In the genomic region with DNA sequence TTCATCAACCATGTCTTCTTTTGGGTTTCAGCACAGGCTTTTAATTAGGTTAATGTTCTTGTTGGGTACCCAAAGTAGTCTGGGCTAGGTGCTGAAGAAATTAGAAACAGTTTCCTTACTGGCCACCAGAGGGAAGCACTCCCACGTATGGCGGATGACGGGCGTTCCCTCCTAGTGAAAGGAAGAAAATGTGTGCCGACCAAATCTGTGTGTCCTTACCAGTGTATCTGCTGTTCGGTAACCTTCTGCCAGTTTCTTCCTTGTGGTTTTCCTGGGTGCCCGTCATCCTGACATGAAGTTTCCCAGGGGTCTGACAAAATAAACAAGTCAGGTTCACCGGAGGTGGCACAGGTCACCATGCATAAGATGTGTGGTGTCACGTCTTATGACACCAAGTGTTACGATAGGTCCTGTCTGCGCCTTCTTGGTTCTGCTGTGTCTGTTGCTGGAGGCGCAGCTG, we compare ENCODE assay signal across 9 cellular contexts. TPM values are rescaled to one million over a fixed set of nuclear protein-coding genes. Genes with fewer than 3 reads are reported as not detected.
DNase-seq lines count a peak whose midpoint lies in the region; ATAC-seq and TF ChIP-seq lines count a peak whose summit lies in the region.
"Had no signal": no experiment of that assay in that cellular context is flagged by ENCODE, and none has a peak within 500 bp of the region (broad histone marks: within the 10 kb centered on the region; RNA-seq: fewer than 3 reads in every experiment).

No MANE protein-coding gene starts in this region.

- peaks cover 36% of the 10 kb centered on the region for H3K36me3 Mint-ChIP-seq in CD4-positive, CD25-positive, alpha-beta regulatory T cell

- H3K27me3 Mint-ChIP-seq in CD4-positive, CD25-positive, alpha-beta regulatory T cell = no peaks in the 10 kb centered on the region

- intact Hi-C loops in breast epithelium (cut with DNase I; ENCODE audit: low total_unique reads) = no loop called here

- peak; percentile 25 to 79 (median 64) for DNase-seq in CD4-positive, CD25-positive, alpha-beta regulatory T cell
- peak; percentile 44 for DNase-seq in NCI-H2171 (lab: John Stamatoyannopoulos, UW)
- no peak for DNase-seq in breast epithelium (ENCODE audit: low spot score in 2 of 2)
- peak; percentile 74 for DNase-seq in kidney glomerular epithelial cell (lab: John Stamatoyannopoulos, UW)
- DNase-seq in stimulated activated CD4-positive, alpha-beta T cell treated with anti-CD3 and anti-CD28 coated beads, Interleukin-2, amount 100 ng/mL, for 4 hours (ENCODE audit: low read depth) = peak; percentile 33

- H3K36me3 ChIP-seq in CD4-positive, CD25-positive, alpha-beta regulatory T cell (ENCODE audit: control insufficient read depth, insufficient read depth, low read length) = peaks cover 34% of the 10 kb centered on the region
- peaks cover 10% of the 10 kb centered on the region for H3K36me3 ChIP-seq in breast epithelium

- H3K4me1 Mint-ChIP-seq in CD4-positive, CD25-positive, alpha-beta regulatory T cell = peaks cover 0 to 7% (median 3%) of the 10 kb centered on the region in 4 donors

- H3K4me3 ChIP-seq in CD4-positive, CD25-positive, alpha-beta regulatory T cell (ENCODE audit: low read depth, low read length) = peak overlapping the region; percentile 49
- no peak overlapping the region for H3K4me3 ChIP-seq in WI38 (ENCODE audit: low read depth, low read length)
- no peak overlapping the region for H3K4me3 ChIP-seq in breast epithelium

- TF ChIP-seq CTCF in WI38 (IDR thresholded peaks at IDR 0.05; ENCODE audit: low read depth, low read length) = peak; percentile 79
- peak; percentile 49 to 68 (median 62) for TF ChIP-seq CTCF in breast epithelium (IDR thresholded peaks at IDR 0.05)

- TF ChIP-seq POLR2A in breast epithelium (IDR thresholded peaks at IDR 0.05) = no peak

- H3K9me3 ChIP-seq in CD4-positive, CD25-positive, alpha-beta regulatory T cell (ENCODE audit: control insufficient read depth in 2 of 2, low read length in 2 of 2) = no peaks in the 10 kb centered on the region
- no peaks in the 10 kb centered on the region for H3K9me3 ChIP-seq in breast epithelium

- no peaks in the 10 kb centered on the region for H3K9me3 Mint-ChIP-seq in CD4-positive, CD25-positive, alpha-beta regulatory T cell

- peak overlapping the region in 2 of 3 donors; percentile 33 to 38 for H3K27ac Mint-ChIP-seq in CD4-positive, CD25-positive, alpha-beta regulatory T cell

- ATAC-seq in CD4-positive, CD25-positive, alpha-beta regulatory T cell (ENCODE audit: low read depth in 2 of 2) = peak; percentile 81 to 88
- ATAC-seq in GM21723 (IDR thresholded peaks at IDR 0.05; ENCODE audit: unreplicated experiment) = peak; percentile 74
- no peak for ATAC-seq in GM18511 (IDR thresholded peaks at IDR 0.05; ENCODE audit: unreplicated experiment)

- no peak overlapping the region for H3K27ac ChIP-seq in CD4-positive, CD25-positive, alpha-beta regulatory T cell (ENCODE audit: insufficient read depth, low read length, poor library complexity, severe bottlenecking)
- no peak overlapping the region for H3K27ac ChIP-seq in breast epithelium

- H3K4me1 ChIP-seq in CD4-positive, CD25-positive, alpha-beta regulatory T cell (ENCODE audit: control insufficient read depth, insufficient read depth, low read length, poor library complexity, severe bottlenecking) = peaks cover 5% of the 10 kb centered on the region
- no peaks in the 10 kb centered on the region for H3K4me1 ChIP-seq in breast epithelium

- no peak overlapping the region for H3K4me3 Mint-ChIP-seq in CD4-positive, CD25-positive, alpha-beta regulatory T cell

- no peaks in the 10 kb centered on the region for H3K27me3 ChIP-seq in CD4-positive, CD25-positive, alpha-beta regulatory T cell (ENCODE audit: control insufficient read depth, insufficient read depth, low read length)
- H3K27me3 ChIP-seq in breast epithelium = no peaks in the 10 kb centered on the region

RNA-seq across cellular contexts. Expression of a gene that starts 6.0 kb away (rescaled TPM):
- total RNA-seq in CD4-positive, CD25-positive, alpha-beta regulatory T cell = not detected
- under 1 TPM in 2 of 4 donors, not detected in 2; 0.09 to 0.24 TPM for polyA plus RNA-seq in CD4-positive, CD25-positive, alpha-beta regulatory T cell
- total RNA-seq in breast epithelium = not detected
- total RNA-seq: subcutaneous adipose tissue had no signal

RNA-seq across cellular contexts. Expression of a gene that starts 45.0 kb away (rescaled TPM):
- 9.6 TPM for total RNA-seq in CD4-positive, CD25-positive, alpha-beta regulatory T cell
- polyA plus RNA-seq in CD4-positive, CD25-positive, alpha-beta regulatory T cell = 1 to 10 TPM; 3.9 to 7.0 (median 4.8) TPM
- total RNA-seq in breast epithelium = 10 to 100 TPM in 2 of 3 donors, 1 to 10 TPM in 1; 9.4 to 14.2 (median 12.5) TPM

Comparison
In these comparisons a context has a peak if more than half of its experiments do, and no peak if none do; other contexts are left out.
1. DNase-seq: peak in CD4-positive, CD25-positive, alpha-beta regulatory T cell (3 of 3), NCI-H2171 (single experiment), kidney glomerular epithelial cell (single experiment) and stimulated activated CD4-positive, alpha-beta T cell treated with anti-CD3 and anti-CD28 coated beads, Interleukin-2, amount 100 ng/mL, for 4 hours (single experiment); none in breast epithelium (0 of 2).